8 cellular contexts compared by ENCODE assay signal in the genomic region with DNA sequence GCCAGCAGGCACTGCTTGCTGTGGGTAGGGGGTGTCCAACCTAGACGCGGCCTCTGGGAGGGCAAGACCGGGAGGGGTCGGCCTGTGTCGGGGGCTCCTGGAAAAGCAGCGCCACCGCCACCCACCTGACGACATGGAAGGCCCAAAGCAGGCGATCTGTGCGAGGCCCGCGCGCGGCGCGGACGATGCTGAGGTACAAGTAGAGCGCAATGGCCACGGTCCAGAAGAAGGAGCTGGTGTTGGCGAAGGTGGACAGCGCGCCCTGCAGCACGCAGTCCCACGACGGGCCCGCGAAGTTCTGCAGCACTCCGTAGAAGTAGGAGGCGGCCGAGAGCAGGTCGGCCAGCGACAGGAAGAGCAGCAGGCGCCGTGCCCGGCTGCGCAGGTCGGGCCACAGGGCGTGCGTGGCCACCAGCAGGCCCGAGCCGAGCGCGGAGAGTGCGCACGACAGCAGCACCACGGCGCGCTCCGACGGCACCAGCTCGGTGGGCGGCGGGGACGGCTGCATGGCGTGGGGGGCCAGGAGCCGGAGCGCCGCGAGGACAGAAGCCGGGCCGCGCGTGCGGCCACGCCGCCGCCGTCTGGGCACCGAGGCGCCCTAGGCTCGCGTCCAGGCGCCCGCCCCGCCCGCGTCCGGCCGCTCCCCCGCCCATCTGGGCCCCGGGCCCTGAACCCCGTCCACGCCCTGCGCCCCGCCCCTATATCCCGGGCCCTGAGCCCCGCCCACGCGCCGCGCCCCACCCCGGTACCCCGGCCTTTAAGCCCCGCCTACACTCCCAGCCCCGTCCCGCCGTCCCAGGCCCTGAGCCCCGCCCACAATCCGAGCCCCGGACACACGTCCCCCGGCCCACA. TPM values are rescaled to one million over a fixed set of nuclear protein-coding genes. Genes with fewer than 3 reads are reported as not detected.
DNase-seq lines count a peak whose midpoint lies in the region; ATAC-seq lines count a peak whose summit lies in the region.

A gene with protein sequence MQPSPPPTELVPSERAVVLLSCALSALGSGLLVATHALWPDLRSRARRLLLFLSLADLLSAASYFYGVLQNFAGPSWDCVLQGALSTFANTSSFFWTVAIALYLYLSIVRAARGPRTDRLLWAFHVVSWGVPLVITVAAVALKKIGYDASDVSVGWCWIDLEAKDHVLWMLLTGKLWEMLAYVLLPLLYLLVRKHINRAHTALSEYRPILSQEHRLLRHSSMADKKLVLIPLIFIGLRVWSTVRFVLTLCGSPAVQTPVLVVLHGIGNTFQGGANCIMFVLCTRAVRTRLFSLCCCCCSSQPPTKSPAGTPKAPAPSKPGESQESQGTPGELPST (minus strand): TSS at position 583 of the 852 bp plus-strand sequence. CDS start 75 bp downstream, at position 508.

- 1 to 2% methylated on average over 67 to 102 of the region's 102 CpGs for WGBS in aorta, 2 donors

- peaks cover 62% of the 10 kb centered on the region for H3K4me1 Mint-ChIP-seq in activated naive CD8-positive, alpha-beta T cell treated with anti-CD3 and anti-CD28 coated beads, Interleukin-2, amount 50 U/mL, for 24 hours

- H3K4me1 ChIP-seq in rectal smooth muscle tissue (ENCODE audit: control insufficient read depth, insufficient read depth, low read length) (peaks cover 2% of the 10 kb centered on the region), aorta (ENCODE audit: control insufficient read depth in 1 of 2, insufficient read depth in 2 of 2, low read length in 2 of 2) (no peaks in the 10 kb centered on the region)

- peak; percentile 69 for DNase-seq in CMK (ENCODE audit: low read depth)
- peak; percentile 97 for DNase-seq in HPDE6-E6E7 (ENCODE audit: extremely low spot score)
- peak; percentile 79 for DNase-seq in SW480 (ENCODE audit: low spot score)
- peak; percentile 84 for DNase-seq in activated naive CD8-positive, alpha-beta T cell treated with anti-CD3 and anti-CD28 coated beads, Interleukin-2, amount 50 U/mL, for 24 hours
- peak; percentile 94 for DNase-seq in left cardiac atrium
- peak; percentile 92 to 97 for DNase-seq in aorta

- ATAC-seq in GM19452 (IDR thresholded peaks at IDR 0.05; ENCODE audit: unreplicated experiment) (peak; percentile 66), left cardiac atrium (peak; percentile 96 to 97), aorta (ENCODE audit: low FRiP score) (peak; percentile 98)
- ATAC-seq in activated naive CD8-positive, alpha-beta T cell treated with anti-CD3 and anti-CD28 coated beads, Interleukin-2, amount 50 U/mL, for 24 hours: peak; percentile 78

- no peaks in the 10 kb centered on the region for H3K36me3 Mint-ChIP-seq in activated naive CD8-positive, alpha-beta T cell treated with anti-CD3 and anti-CD28 coated beads, Interleukin-2, amount 50 U/mL, for 24 hours (ENCODE audit: low read depth)

- H3K27me3 Mint-ChIP-seq in activated naive CD8-positive, alpha-beta T cell treated with anti-CD3 and anti-CD28 coated beads, Interleukin-2, amount 50 U/mL, for 24 hours: peaks cover 7% of the 10 kb centered on the region

- intact Hi-C loops in left cardiac atrium (cut with DNase I): no loop called here
- intact Hi-C loops in aorta (cut with DNase I): no loop called here

- peak within 1 kb of the TSS; percentile 83 for H3K4me3 Mint-ChIP-seq in activated naive CD8-positive, alpha-beta T cell treated with anti-CD3 and anti-CD28 coated beads, Interleukin-2, amount 50 U/mL, for 24 hours

- peak within 1 kb of the TSS; percentile 85 for H3K27ac ChIP-seq in rectal smooth muscle tissue (ENCODE audit: low read depth, low read length)
- H3K27ac ChIP-seq in aorta (ENCODE audit: low read depth in 1 of 2, low read length in 2 of 2): peak within 1 kb of the TSS; percentile 4 to 77

- H3K9me3 ChIP-seq in aorta (ENCODE audit: control insufficient read depth, low read length): no peaks in the 10 kb centered on the region

- peak within 1 kb of the TSS; percentile 59 for H3K27ac Mint-ChIP-seq in activated naive CD8-positive, alpha-beta T cell treated with anti-CD3 and anti-CD28 coated beads, Interleukin-2, amount 50 U/mL, for 24 hours

- peak within 1 kb of the TSS; percentile 21 for H3K9ac ChIP-seq in rectal smooth muscle tissue (ENCODE audit: low read length)

- H3K4me3 ChIP-seq in rectal smooth muscle tissue (ENCODE audit: low read length) (peak within 1 kb of the TSS; percentile 68), aorta (ENCODE audit: low read length in 2 of 2) (peak within 1 kb of the TSS; percentile 24 to 43)

- no peaks in the 10 kb centered on the region for H3K27me3 ChIP-seq in rectal smooth muscle tissue (ENCODE audit: control insufficient read depth, insufficient read depth, low read length)
- H3K27me3 ChIP-seq in aorta (ENCODE audit: control insufficient read depth in 1 of 2, insufficient read depth in 2 of 2, low read length in 1 of 2): no peaks in the 10 kb centered on the region

- H3K36me3 ChIP-seq in rectal smooth muscle tissue (ENCODE audit: control insufficient read depth, insufficient read depth, low read length) (no peaks in the 10 kb centered on the region), aorta (ENCODE audit: control insufficient read depth in 1 of 2, insufficient read depth in 2 of 2, low read length in 1 of 2) (no peaks in the 10 kb centered on the region)

- no peaks in the 10 kb centered on the region for H3K9me3 Mint-ChIP-seq in activated naive CD8-positive, alpha-beta T cell treated with anti-CD3 and anti-CD28 coated beads, Interleukin-2, amount 50 U/mL, for 24 hours

RNA-seq across cellular contexts. Expression of the gene that starts here (rescaled TPM):
- total RNA-seq in left cardiac atrium: 10 to 100 TPM; 18.8 to 40.6 TPM
- total RNA-seq in aorta: 1 to 10 TPM; 7.1 to 7.9 TPM
- 1 to 10 TPM; 1.1 to 2.4 TPM for polyA plus RNA-seq in aorta

Comparison
In these comparisons a context has a peak if more than half of its experiments do, and no peak if none do; other contexts are left out.
1. Peak in every context shown above with its lines: DNase-seq, ATAC-seq, H3K4me3 ChIP-seq and H3K27ac ChIP-seq.